Comparison of ENCODE assay signal across 1 cellular context in the genomic region with DNA sequence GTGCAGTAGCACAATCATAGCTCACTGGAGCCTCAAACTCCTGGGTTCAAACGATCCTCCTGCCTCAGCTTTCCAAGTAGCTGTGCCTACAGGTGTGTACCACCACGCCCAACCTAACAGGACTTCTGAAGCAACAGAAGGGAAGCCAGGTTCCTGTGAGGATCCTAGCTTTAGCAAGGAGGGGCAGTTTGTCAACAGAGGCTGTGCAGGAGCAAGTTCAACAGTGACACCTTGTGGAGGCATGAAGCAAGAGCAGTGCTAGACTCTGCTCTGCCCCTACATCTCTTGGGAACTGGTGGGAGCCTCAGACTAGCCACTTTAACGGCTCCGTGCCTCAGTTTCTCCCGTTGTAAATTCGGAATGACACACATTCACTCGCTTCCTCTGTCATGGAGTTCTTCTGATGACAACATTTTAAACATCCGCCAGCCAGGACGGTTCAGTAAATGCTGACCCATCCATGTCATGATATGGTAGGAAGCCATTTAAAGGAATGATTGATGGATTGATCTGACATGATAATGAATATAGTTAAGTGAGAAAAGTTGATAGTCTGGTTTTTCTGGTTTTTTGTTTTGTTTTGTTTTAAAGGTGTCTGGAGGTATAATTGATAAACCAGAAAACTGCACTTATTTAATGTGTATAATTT.
TF ChIP-seq lines count a peak whose summit lies in the region.

No MANE protein-coding gene starts in this region.

TF ChIP-seq in HepG2, 621 proteins besides CTCF, POLR2A, EP300 and RAD21 (continued from another document and continues in another):
- TF ChIP-seq, protein P1, sequence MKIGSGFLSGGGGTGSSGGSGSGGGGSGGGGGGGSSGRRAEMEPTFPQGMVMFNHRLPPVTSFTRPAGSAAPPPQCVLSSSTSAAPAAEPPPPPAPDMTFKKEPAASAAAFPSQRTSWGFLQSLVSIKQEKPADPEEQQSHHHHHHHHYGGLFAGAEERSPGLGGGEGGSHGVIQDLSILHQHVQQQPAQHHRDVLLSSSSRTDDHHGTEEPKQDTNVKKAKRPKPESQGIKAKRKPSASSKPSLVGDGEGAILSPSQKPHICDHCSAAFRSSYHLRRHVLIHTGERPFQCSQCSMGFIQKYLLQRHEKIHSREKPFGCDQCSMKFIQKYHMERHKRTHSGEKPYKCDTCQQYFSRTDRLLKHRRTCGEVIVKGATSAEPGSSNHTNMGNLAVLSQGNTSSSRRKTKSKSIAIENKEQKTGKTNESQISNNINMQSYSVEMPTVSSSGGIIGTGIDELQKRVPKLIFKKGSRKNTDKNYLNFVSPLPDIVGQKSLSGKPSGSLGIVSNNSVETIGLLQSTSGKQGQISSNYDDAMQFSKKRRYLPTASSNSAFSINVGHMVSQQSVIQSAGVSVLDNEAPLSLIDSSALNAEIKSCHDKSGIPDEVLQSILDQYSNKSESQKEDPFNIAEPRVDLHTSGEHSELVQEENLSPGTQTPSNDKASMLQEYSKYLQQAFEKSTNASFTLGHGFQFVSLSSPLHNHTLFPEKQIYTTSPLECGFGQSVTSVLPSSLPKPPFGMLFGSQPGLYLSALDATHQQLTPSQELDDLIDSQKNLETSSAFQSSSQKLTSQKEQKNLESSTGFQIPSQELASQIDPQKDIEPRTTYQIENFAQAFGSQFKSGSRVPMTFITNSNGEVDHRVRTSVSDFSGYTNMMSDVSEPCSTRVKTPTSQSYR (CRISPR knock-in tag; IDR thresholded peaks at IDR 0.05; ENCODE audit: borderline replicate concordance): no peak
- no peak for TF ChIP-seq ZNF879 (CRISPR knock-in tag; IDR thresholded peaks at IDR 0.05)
- no peak for TF ChIP-seq SNRNP70 (IDR thresholded peaks at IDR 0.05; ENCODE audit: low read depth, low read length)
- TF ChIP-seq SOX5 (CRISPR knock-in tag; IDR thresholded peaks at IDR 0.05; ENCODE audit: borderline replicate concordance): no peak
- TF ChIP-seq, protein P2, sequence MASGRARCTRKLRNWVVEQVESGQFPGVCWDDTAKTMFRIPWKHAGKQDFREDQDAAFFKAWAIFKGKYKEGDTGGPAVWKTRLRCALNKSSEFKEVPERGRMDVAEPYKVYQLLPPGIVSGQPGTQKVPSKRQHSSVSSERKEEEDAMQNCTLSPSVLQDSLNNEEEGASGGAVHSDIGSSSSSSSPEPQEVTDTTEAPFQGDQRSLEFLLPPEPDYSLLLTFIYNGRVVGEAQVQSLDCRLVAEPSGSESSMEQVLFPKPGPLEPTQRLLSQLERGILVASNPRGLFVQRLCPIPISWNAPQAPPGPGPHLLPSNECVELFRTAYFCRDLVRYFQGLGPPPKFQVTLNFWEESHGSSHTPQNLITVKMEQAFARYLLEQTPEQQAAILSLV (CRISPR knock-in tag; IDR thresholded peaks at IDR 0.05; ENCODE audit: borderline replicate concordance): peak; percentile 55; the same call in 1 of the 2 replicates
- no peak for TF ChIP-seq ZNF121 (CRISPR knock-in tag; IDR thresholded peaks at IDR 0.05)
- TF ChIP-seq, protein P3, sequence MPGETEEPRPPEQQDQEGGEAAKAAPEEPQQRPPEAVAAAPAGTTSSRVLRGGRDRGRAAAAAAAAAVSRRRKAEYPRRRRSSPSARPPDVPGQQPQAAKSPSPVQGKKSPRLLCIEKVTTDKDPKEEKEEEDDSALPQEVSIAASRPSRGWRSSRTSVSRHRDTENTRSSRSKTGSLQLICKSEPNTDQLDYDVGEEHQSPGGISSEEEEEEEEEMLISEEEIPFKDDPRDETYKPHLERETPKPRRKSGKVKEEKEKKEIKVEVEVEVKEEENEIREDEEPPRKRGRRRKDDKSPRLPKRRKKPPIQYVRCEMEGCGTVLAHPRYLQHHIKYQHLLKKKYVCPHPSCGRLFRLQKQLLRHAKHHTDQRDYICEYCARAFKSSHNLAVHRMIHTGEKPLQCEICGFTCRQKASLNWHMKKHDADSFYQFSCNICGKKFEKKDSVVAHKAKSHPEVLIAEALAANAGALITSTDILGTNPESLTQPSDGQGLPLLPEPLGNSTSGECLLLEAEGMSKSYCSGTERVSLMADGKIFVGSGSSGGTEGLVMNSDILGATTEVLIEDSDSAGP (CRISPR knock-in tag; IDR thresholded peaks at IDR 0.05; ENCODE audit: borderline replicate concordance): peak; percentile 18; the same call in 1 of the 2 replicates
- 0 out of 2 replicates have a peak, but pooled peaks have one; percentile 7 for TF ChIP-seq FOXK2 (IDR thresholded peaks at IDR 0.05)
- TF ChIP-seq TAF1 (CRISPR knock-in tag; IDR thresholded peaks at IDR 0.05): no peak
- no peak for TF ChIP-seq TBP (CRISPR knock-in tag; IDR thresholded peaks at IDR 0.05)
- no peak for TF ChIP-seq ZNF484 (CRISPR knock-in tag; IDR thresholded peaks at IDR 0.05; ENCODE audit: borderline replicate concordance, low read depth)
- TF ChIP-seq, protein P4, sequence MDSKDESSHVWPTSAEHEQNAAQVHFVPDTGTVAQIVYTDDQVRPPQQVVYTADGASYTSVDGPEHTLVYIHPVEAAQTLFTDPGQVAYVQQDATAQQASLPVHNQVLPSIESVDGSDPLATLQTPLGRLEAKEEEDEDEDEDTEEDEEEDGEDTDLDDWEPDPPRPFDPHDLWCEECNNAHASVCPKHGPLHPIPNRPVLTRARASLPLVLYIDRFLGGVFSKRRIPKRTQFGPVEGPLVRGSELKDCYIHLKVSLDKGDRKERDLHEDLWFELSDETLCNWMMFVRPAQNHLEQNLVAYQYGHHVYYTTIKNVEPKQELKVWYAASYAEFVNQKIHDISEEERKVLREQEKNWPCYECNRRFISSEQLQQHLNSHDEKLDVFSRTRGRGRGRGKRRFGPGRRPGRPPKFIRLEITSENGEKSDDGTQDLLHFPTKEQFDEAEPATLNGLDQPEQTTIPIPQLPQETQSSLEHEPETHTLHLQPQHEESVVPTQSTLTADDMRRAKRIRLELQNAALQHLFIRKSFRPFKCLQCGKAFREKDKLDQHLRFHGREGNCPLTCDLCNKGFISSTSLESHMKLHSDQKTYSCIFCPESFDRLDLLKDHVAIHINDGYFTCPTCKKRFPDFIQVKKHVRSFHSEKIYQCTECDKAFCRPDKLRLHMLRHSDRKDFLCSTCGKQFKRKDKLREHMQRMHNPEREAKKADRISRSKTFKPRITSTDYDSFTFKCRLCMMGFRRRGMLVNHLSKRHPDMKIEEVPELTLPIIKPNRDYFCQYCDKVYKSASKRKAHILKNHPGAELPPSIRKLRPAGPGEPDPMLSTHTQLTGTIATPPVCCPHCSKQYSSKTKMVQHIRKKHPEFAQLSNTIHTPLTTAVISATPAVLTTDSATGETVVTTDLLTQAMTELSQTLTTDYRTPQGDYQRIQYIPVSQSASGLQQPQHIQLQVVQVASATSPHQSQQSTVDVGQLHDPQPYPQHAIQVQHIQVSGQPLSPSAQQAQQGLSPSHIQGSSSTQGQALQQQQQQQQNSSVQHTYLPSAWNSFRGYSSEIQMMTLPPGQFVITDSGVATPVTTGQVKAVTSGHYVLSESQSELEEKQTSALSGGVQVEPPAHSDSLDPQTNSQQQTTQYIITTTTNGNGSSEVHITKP (CRISPR knock-in tag; IDR thresholded peaks at IDR 0.05; ENCODE audit: low read depth): no peak
- TF ChIP-seq ZNF432 (CRISPR knock-in tag; IDR thresholded peaks at IDR 0.05; ENCODE audit: borderline replicate concordance): no peak
- no peak for TF ChIP-seq NCOA5 (CRISPR knock-in tag; IDR thresholded peaks at IDR 0.05)
- no peak for TF ChIP-seq GFI1 (CRISPR knock-in tag; IDR thresholded peaks at IDR 0.05; ENCODE audit: borderline replicate concordance)
- no peak for TF ChIP-seq EHMT2 (IDR thresholded peaks at IDR 0.05; ENCODE audit: borderline replicate concordance, low read depth, low read length)
- TF ChIP-seq HDAC2 (CRISPR knock-in tag; IDR thresholded peaks at IDR 0.05): 0 out of 2 replicates have a peak, but pooled peaks have one; percentile 29
- TF ChIP-seq GATAD1 (CRISPR knock-in tag; IDR thresholded peaks at IDR 0.05): no peak
- TF ChIP-seq, protein P5, sequence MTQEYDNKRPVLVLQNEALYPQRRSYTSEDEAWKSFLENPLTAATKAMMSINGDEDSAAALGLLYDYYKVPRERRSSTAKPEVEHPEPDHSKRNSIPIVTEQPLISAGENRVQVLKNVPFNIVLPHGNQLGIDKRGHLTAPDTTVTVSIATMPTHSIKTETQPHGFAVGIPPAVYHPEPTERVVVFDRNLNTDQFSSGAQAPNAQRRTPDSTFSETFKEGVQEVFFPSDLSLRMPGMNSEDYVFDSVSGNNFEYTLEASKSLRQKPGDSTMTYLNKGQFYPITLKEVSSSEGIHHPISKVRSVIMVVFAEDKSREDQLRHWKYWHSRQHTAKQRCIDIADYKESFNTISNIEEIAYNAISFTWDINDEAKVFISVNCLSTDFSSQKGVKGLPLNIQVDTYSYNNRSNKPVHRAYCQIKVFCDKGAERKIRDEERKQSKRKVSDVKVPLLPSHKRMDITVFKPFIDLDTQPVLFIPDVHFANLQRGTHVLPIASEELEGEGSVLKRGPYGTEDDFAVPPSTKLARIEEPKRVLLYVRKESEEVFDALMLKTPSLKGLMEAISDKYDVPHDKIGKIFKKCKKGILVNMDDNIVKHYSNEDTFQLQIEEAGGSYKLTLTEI (CRISPR knock-in tag; conservative IDR thresholded peaks at IDR 0.05): no peak
- TF ChIP-seq DR1 (CRISPR knock-in tag; IDR thresholded peaks at IDR 0.05): no peak
- no peak for TF ChIP-seq ZNF230 (CRISPR knock-in tag; IDR thresholded peaks at IDR 0.05)
- TF ChIP-seq ZNF567 (CRISPR knock-in tag; IDR thresholded peaks at IDR 0.05; ENCODE audit: borderline replicate concordance): no peak
- TF ChIP-seq RXRA (CRISPR knock-in tag; IDR thresholded peaks at IDR 0.05): peak; percentile 68; the same call in 1 of the 2 replicates
- no peak for TF ChIP-seq SMAD9 (CRISPR knock-in tag; IDR thresholded peaks at IDR 0.05)
- TF ChIP-seq, protein P6, sequence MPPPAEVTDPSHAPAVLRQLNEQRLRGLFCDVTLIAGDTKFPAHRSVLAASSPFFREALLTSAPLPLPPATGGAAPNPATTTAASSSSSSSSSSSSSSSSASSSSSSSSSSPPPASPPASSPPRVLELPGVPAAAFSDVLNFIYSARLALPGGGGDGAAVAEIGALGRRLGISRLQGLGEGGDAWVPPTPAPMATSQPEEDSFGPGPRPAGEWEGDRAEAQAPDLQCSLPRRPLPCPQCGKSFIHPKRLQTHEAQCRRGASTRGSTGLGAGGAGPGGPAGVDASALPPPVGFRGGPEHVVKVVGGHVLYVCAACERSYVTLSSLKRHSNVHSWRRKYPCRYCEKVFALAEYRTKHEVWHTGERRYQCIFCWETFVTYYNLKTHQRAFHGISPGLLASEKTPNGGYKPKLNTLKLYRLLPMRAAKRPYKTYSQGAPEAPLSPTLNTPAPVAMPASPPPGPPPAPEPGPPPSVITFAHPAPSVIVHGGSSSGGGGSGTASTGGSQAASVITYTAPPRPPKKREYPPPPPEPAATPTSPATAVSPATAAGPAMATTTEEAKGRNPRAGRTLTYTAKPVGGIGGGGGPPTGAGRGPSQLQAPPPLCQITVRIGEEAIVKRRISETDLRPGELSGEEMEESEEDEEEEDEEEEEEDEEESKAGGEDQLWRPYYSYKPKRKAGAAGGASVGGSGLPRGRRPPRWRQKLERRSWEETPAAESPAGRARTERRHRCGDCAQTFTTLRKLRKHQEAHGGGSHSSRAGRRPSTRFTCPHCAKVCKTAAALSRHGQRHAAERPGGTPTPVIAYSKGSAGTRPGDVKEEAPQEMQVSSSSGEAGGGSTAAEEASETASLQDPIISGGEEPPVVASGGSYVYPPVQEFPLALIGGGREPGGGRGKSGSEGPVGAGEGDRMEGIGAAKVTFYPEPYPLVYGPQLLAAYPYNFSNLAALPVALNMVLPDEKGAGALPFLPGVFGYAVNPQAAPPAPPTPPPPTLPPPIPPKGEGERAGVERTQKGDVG (CRISPR knock-in tag; IDR thresholded peaks at IDR 0.05; ENCODE audit: borderline replicate concordance): no peak
- no peak for TF ChIP-seq RFXANK (CRISPR knock-in tag; IDR thresholded peaks at IDR 0.05)
- TF ChIP-seq, protein P7, sequence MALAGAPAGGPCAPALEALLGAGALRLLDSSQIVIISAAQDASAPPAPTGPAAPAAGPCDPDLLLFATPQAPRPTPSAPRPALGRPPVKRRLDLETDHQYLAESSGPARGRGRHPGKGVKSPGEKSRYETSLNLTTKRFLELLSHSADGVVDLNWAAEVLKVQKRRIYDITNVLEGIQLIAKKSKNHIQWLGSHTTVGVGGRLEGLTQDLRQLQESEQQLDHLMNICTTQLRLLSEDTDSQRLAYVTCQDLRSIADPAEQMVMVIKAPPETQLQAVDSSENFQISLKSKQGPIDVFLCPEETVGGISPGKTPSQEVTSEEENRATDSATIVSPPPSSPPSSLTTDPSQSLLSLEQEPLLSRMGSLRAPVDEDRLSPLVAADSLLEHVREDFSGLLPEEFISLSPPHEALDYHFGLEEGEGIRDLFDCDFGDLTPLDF (CRISPR knock-in tag; IDR thresholded peaks at IDR 0.05): no peak
- TF ChIP-seq ZNF333 (CRISPR knock-in tag; IDR thresholded peaks at IDR 0.05; ENCODE audit: borderline replicate concordance): no peak
- no peak for TF ChIP-seq ETV5 (CRISPR knock-in tag; IDR thresholded peaks at IDR 0.05; ENCODE audit: borderline replicate concordance)
- TF ChIP-seq CHD2 (IDR thresholded peaks at IDR 0.05; ENCODE audit: low read depth, low read length): no peak
- no peak for TF ChIP-seq ZNF703 (CRISPR knock-in tag; IDR thresholded peaks at IDR 0.05; ENCODE audit: borderline replicate concordance)
- TF ChIP-seq, protein P8, sequence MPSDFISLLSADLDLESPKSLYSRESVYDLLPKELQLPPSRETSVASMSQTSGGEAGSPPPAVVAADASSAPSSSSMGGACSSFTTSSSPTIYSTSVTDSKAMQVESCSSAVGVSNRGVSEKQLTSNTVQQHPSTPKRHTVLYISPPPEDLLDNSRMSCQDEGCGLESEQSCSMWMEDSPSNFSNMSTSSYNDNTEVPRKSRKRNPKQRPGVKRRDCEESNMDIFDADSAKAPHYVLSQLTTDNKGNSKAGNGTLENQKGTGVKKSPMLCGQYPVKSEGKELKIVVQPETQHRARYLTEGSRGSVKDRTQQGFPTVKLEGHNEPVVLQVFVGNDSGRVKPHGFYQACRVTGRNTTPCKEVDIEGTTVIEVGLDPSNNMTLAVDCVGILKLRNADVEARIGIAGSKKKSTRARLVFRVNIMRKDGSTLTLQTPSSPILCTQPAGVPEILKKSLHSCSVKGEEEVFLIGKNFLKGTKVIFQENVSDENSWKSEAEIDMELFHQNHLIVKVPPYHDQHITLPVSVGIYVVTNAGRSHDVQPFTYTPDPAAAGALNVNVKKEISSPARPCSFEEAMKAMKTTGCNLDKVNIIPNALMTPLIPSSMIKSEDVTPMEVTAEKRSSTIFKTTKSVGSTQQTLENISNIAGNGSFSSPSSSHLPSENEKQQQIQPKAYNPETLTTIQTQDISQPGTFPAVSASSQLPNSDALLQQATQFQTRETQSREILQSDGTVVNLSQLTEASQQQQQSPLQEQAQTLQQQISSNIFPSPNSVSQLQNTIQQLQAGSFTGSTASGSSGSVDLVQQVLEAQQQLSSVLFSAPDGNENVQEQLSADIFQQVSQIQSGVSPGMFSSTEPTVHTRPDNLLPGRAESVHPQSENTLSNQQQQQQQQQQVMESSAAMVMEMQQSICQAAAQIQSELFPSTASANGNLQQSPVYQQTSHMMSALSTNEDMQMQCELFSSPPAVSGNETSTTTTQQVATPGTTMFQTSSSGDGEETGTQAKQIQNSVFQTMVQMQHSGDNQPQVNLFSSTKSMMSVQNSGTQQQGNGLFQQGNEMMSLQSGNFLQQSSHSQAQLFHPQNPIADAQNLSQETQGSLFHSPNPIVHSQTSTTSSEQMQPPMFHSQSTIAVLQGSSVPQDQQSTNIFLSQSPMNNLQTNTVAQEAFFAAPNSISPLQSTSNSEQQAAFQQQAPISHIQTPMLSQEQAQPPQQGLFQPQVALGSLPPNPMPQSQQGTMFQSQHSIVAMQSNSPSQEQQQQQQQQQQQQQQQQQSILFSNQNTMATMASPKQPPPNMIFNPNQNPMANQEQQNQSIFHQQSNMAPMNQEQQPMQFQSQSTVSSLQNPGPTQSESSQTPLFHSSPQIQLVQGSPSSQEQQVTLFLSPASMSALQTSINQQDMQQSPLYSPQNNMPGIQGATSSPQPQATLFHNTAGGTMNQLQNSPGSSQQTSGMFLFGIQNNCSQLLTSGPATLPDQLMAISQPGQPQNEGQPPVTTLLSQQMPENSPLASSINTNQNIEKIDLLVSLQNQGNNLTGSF (CRISPR knock-in tag; IDR thresholded peaks at IDR 0.05): no peak
- no peak for TF ChIP-seq RELA (CRISPR knock-in tag; IDR thresholded peaks at IDR 0.05)
